8 cellular contexts compared by ENCODE assay signal in the genomic region with DNA sequence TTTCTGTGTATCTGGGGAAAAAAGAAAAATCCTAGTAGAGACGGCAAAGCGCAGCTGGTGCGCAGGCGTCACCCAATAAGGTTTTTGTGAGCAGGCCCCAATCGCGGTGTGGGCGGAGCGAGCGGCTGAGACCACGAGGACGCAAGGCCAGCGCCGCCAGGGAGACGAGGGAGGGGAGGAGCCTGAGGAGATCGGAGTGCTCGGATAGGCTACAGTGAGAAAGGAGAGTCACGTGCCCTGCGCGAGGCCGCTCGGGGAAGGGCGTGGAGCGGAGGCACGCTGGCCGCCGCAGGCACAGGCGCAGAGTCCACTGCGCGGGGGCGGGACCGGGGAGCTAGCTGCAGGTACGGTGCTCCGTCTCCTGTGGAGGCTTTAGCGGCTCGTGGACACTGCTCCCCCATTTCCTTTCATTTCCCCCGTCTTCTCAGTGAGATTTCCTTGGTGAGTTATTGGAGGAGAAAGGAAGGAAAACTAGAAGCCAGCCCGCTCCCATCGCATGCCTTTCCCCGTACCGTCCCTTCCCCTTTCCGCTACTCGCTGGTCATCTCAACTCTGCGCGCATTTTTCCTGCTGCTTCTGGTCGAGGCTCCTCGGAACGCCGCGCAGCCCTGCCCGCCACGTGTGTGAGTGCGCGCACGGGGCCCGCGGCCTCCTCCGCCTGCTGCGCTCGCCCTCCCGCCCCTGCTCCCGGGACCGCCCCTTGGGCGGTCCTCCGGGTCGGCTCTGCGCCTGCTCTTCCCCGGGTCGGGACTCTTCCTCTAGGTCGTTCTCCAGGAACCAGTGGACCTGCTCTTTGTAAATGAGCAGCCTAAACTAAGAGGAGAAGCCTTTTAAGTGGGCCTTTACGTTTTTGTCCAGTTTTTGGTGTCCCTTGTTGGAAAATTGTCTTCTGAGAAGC. TPM values are rescaled to one million over a fixed set of nuclear protein-coding genes. Genes with fewer than 3 reads are reported as not detected.
DNase-seq lines count a peak whose midpoint lies in the region; ATAC-seq lines count a peak whose summit lies in the region.

Gene THNSL1 (plus strand): TSS at position 264 of the 898 bp plus-strand sequence. CDS start 6,612 bp downstream, outside the sequence.

- H3K4me1 ChIP-seq in BLaER1, result peaks cover 20% of the 10 kb centered on the region

- peak; percentile 95 for DNase-seq in NCI-H526 treated with DMSO at 0.1 percent for 48 hours (lab: John Stamatoyannopoulos, UW)
- peak; percentile 97 for DNase-seq in activated CD4-positive, alpha-beta T cell treated with anti-CD3 and anti-CD28 coated beads, Interleukin-2, amount 50 U/mL, for 1 hour
- peak; percentile 100 for DNase-seq in dedifferentiated amniotic fluid mesenchymal stem cell (ENCODE audit: extremely low spot score)
- DNase-seq in left lobe of liver (ENCODE audit: low spot score), result peak; percentile 99
- DNase-seq in stimulated activated CD4-positive, alpha-beta T cell treated with anti-CD3 and anti-CD28 coated beads, Interleukin-2, amount 100 ng/mL, for 24 hours, result peak; percentile 97 to 98

- no peaks in the 10 kb centered on the region for H3K27me3 ChIP-seq in BLaER1

- no peaks in the 10 kb centered on the region for H3K36me3 ChIP-seq in BLaER1

- peak within 1 kb of the TSS; percentile 76 for H3K4me3 ChIP-seq in BLaER1

- H3K9me3 ChIP-seq in BLaER1, result peaks cover 6% of the 10 kb centered on the region; the same call in 1 of the 2 replicates

- ATAC-seq in GM19324 (IDR thresholded peaks at IDR 0.05; ENCODE audit: low FRiP score, unreplicated experiment) (peak; percentile 99), HG03460 (IDR thresholded peaks at IDR 0.05; ENCODE audit: unreplicated experiment) (peak; percentile 97), left lobe of liver (peak; percentile 95)

- H3K27ac ChIP-seq in BLaER1, result peak within 1 kb of the TSS; percentile 90

- peak within 1 kb of the TSS; percentile 88 for H3K4me2 ChIP-seq in BLaER1

- H4K20me1 ChIP-seq in BLaER1, result no peaks in the 10 kb centered on the region

- peak within 1 kb of the TSS; percentile 87 for H3K9ac ChIP-seq in BLaER1

RNA-seq across cellular contexts. Expression of gene THNSL1, which starts in this region (rescaled TPM):
- total RNA-seq in left lobe of liver, result 9.2 TPM

Comparison
In these comparisons a context has a peak if more than half of its experiments do, and no peak if none do; other contexts are left out.
1. Peak in every context shown above with its lines: DNase-seq, ATAC-seq, H3K4me3 ChIP-seq and H3K27ac ChIP-seq.